ENCODE assay signal across 8 cellular contexts in the genomic region with DNA sequence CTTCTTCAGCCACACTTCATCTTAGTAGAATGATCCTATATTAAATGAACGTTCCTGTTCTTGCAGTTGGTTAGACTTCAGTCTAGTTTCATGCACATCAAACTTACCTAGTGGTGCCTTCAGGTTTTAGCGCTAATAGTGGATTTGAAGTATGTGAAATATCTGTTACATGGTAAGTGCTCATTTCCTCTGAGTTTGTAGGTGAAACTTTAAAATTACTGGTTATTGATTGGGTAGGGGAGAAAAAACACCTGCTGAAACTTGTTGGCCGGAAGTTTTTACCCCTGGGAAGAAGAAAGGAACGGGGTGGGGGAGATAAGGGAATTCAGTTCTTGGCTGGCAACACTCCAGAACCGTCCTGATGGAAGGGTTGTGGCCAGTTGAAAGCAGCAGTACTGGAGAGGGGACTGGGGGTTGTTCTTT.
DNase-seq lines count a peak whose midpoint lies in the region; ATAC-seq, FAIRE-seq and TF ChIP-seq lines count a peak whose summit lies in the region.

No MANE protein-coding gene starts in this region.

- no peak for DNase-seq in activated B cell treated with CpG ODN at 0.5 μM for 24 hours
- no peak for DNase-seq in natural killer cell treated with Interleukin-12 subunit alpha and Interleukin-12 subunit beta and Interleukin-15 and Interleukin-18, amount 100 ng/mL, for 72 hours (ENCODE audit: low spot score)
- DNase-seq in mesenteric fat pad (ENCODE audit: low spot score), result no peak
- DNase-seq in GM12892 (ENCODE audit: insufficient read length), result no peak
- no peak for DNase-seq in NCI-H1930 (lab: John Stamatoyannopoulos, UW)
- no peak for DNase-seq in occipital lobe (lab: John Stamatoyannopoulos, UW)

- TF ChIP-seq CTCF in activated B cell treated with CpG ODN at 0.5 μM for 24 hours (IDR thresholded peaks at IDR 0.05), result no peak

- peaks cover 96% of the 10 kb centered on the region for H3K4me1 Mint-ChIP-seq in activated B cell treated with CpG ODN at 0.5 μM for 24 hours
- H3K4me1 Mint-ChIP-seq in natural killer cell treated with Interleukin-12 subunit alpha and Interleukin-12 subunit beta and Interleukin-15 and Interleukin-18, amount 100 ng/mL, for 72 hours (ENCODE audit: low read depth in 2 of 2), result peaks cover 54 to 57% of the 10 kb centered on the region in 2 donors

- H3K27me3 Mint-ChIP-seq in activated B cell treated with CpG ODN at 0.5 μM for 24 hours, result no peaks in the 10 kb centered on the region
- no peaks in the 10 kb centered on the region for H3K27me3 Mint-ChIP-seq in natural killer cell treated with Interleukin-12 subunit alpha and Interleukin-12 subunit beta and Interleukin-15 and Interleukin-18, amount 100 ng/mL, for 72 hours

- no peak for TF ChIP-seq POLR2A in GM12892 (IDR thresholded peaks at IDR 0.05; ENCODE audit: low read depth, low read length)

- peak overlapping the region; percentile 85 for H3K4me3 Mint-ChIP-seq in activated B cell treated with CpG ODN at 0.5 μM for 24 hours
- H3K4me3 Mint-ChIP-seq in natural killer cell treated with Interleukin-12 subunit alpha and Interleukin-12 subunit beta and Interleukin-15 and Interleukin-18, amount 100 ng/mL, for 72 hours, result peak overlapping the region; percentile 90

- no peaks in the 10 kb centered on the region for H3K9me3 Mint-ChIP-seq in activated B cell treated with CpG ODN at 0.5 μM for 24 hours
- H3K9me3 Mint-ChIP-seq in natural killer cell treated with Interleukin-12 subunit alpha and Interleukin-12 subunit beta and Interleukin-15 and Interleukin-18, amount 100 ng/mL, for 72 hours, result no peaks in the 10 kb centered on the region

- peaks cover 10% of the 10 kb centered on the region for H3K36me3 Mint-ChIP-seq in activated B cell treated with CpG ODN at 0.5 μM for 24 hours (ENCODE audit: low read depth)
- no peaks in the 10 kb centered on the region for H3K36me3 Mint-ChIP-seq in natural killer cell treated with Interleukin-12 subunit alpha and Interleukin-12 subunit beta and Interleukin-15 and Interleukin-18, amount 100 ng/mL, for 72 hours

- FAIRE-seq in GM12892 (lab: Jason Lieb, UNC), result no peak

- POLR2A ChIA-PET in activated B cell treated with CpG ODN at 0.5 μM for 24 hours (lab: Charles Lee), result interaction anchor here (1.6 to 11.2 kb wide), 4 partner anchors 10 to 28 kb away, joined by 4 to 198 read pairs (median 42); no protein-coding TSS in a partner anchor

- CTCF ChIA-PET in activated B cell treated with CpG ODN at 0.5 μM for 24 hours (lab: Charles Lee), result interaction anchor here (1.0 to 1.2 kb wide), 2 partner anchors 9 to 11 kb away, joined by 3 to 4 read pairs; no protein-coding TSS in a partner anchor

- H3K27ac Mint-ChIP-seq in activated B cell treated with CpG ODN at 0.5 μM for 24 hours, result peak overlapping the region; percentile 94
- peak overlapping the region; percentile 94 to 100 for H3K27ac Mint-ChIP-seq in natural killer cell treated with Interleukin-12 subunit alpha and Interleukin-12 subunit beta and Interleukin-15 and Interleukin-18, amount 100 ng/mL, for 72 hours

- ATAC-seq in GM18519 (IDR thresholded peaks at IDR 0.05; ENCODE audit: low FRiP score, unreplicated experiment) (peak; percentile 30), HG02610 (IDR thresholded peaks at IDR 0.05; ENCODE audit: unreplicated experiment) (peak; percentile 20), activated B cell treated with CpG ODN at 0.5 μM for 24 hours (ENCODE audit: low read depth) (peak; percentile 8)
- no peak for ATAC-seq in natural killer cell treated with Interleukin-12 subunit alpha and Interleukin-12 subunit beta and Interleukin-15 and Interleukin-18, amount 100 ng/mL, for 72 hours

- intact Hi-C loops in activated B cell treated with CpG ODN at 0.5 μM for 24 hours (cut with micrococcal nuclease), result loop anchor here (1.0 kb wide), 2 partner anchors 9 to 19 kb away; no protein-coding TSS in a partner anchor

Comparison
In these comparisons a context has a peak if more than half of its experiments do, and no peak if none do; other contexts are left out.
1. ATAC-seq: peak in GM18519 (single experiment), HG02610 (single experiment) and activated B cell treated with CpG ODN at 0.5 μM for 24 hours (single experiment); none in natural killer cell treated with Interleukin-12 subunit alpha and Interleukin-12 subunit beta and Interleukin-15 and Interleukin-18, amount 100 ng/mL, for 72 hours (0 of 2).